ENCODE assay signal across 9 cellular contexts in the genomic region with DNA sequence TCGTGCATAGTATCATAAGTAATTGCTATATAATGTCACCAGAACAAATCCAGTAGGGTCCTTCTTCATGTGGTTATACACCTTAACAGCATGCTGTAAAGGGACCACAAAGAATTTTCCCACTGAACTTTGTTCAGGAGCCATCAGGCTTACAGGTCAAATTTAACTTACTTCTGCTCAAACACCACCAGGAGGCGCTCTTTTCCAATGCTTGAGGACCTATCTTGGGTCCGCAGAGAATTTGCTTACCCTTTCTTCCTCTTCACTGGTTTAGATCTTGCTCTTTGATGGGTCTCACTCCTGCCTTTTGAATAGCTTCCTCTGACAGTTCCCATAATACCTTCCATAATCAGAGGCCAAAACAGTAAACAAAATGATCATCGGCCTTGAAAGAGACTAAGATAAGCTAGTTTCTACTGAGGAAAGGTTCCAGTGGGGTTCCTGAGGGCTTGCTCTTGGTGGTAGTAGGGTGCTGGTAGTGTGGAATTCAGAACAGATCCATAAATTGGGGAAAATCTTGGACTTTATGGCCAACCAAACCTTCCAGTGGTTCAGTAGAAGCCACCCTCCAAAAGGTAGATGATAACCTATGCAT. TPM values are rescaled to one million over a fixed set of nuclear protein-coding genes. Genes with fewer than 3 reads are reported as not detected.
DNase-seq lines count a peak whose midpoint lies in the region; ATAC-seq and TF ChIP-seq lines count a peak whose summit lies in the region.
"Had no signal": no experiment of that assay in that cellular context is flagged by ENCODE, and none has a peak within 500 bp of the region (broad histone marks: within the 10 kb centered on the region; RNA-seq: fewer than 3 reads in every experiment).

No MANE protein-coding gene starts in this region.

- H3K23ac ChIP-seq in H9 (ENCODE audit: insufficient read length, low read depth, low read length), result no peak overlapping the region

- H4K5ac ChIP-seq in H9 (ENCODE audit: insufficient read length, low read depth, low read length), result no peak overlapping the region

- H3K79me1 ChIP-seq in H9 (ENCODE audit: insufficient read depth, low read depth, low read length, poor library complexity, severe bottlenecking), result no peaks in the 10 kb centered on the region

- H3K27me3 Mint-ChIP-seq in H9 (ENCODE audit: low read depth), result peaks cover 5% of the 10 kb centered on the region
- H3K27me3 Mint-ChIP-seq in naive thymus-derived CD8-positive, alpha-beta T cell, result peaks cover 0 to 1% (median 0%) of the 10 kb centered on the region in 5 donors
- H3K27me3 Mint-ChIP-seq: stimulated activated naive CD8-positive, alpha-beta T cell treated with anti-CD3 and anti-CD28 coated beads, Interleukin-15, Interleukin-2, amounts not matched to agents 100 ng/mL and 50 ng/mL, for 24 hours had no signal

- peak; percentile 64 to 68 for ATAC-seq in naive thymus-derived CD8-positive, alpha-beta T cell
- ATAC-seq in HG02798 (IDR thresholded peaks at IDR 0.05; ENCODE audit: poor library complexity, unreplicated experiment), result no peak

- peaks cover 0 to 9% (median 3%) of the 10 kb centered on the region in 3 experiments; a peak in 4 of 7 replicates for H3K36me3 Mint-ChIP-seq in H9 (ENCODE audit: insufficient read depth in 1 of 3, low read depth in 3 of 3)
- peaks cover 4 to 16% (median 12%) of the 10 kb centered on the region in 3 donors for H3K36me3 Mint-ChIP-seq in naive thymus-derived CD8-positive, alpha-beta T cell

- no peak overlapping the region for H2BK5ac ChIP-seq in H9 (ENCODE audit: insufficient read length, low read length)

- intact Hi-C loops in stomach (cut with DNase I; ENCODE audit: low total_unique reads), result loop anchor here (2.0 kb wide), 1 partner anchor 73 kb away; no protein-coding TSS in a partner anchor

- peak; percentile 79 for TF ChIP-seq CTCF in AG10803 (conservative IDR thresholded peaks at IDR 0.05; ENCODE audit: low read length)
- TF ChIP-seq CTCF in H9 (conservative IDR thresholded peaks at IDR 0.05), result peak; percentile 85
- peak in 5 of 7 experiments; percentile 54 to 92 (median 76) for TF ChIP-seq CTCF in stomach (IDR thresholded peaks at IDR 0.05)

- H3K4me1 ChIP-seq in H9 (ENCODE audit: insufficient read depth, low read length) (no peaks in the 10 kb centered on the region), stomach (peaks cover 0 to 5% (median 0%) of the 10 kb centered on the region in 4 donors)

- H4K8ac ChIP-seq in H9 (replicated peaks; ENCODE audit: insufficient read length, low read depth, low read length), result no peak overlapping the region

- H3K9me3 ChIP-seq in H9 (ENCODE audit: control insufficient read depth, low read depth, low read length) (peaks cover 11% of the 10 kb centered on the region), stomach (peaks cover 4 to 16% (median 14%) of the 10 kb centered on the region in 4 donors)

- no peaks in the 10 kb centered on the region for H3K79me2 ChIP-seq in H9 (ENCODE audit: insufficient read depth, low read length)

- DNase-seq in AG10803 (ENCODE audit: low read depth), result peak; percentile 68
- DNase-seq in H9, result peak; percentile 61
- DNase-seq in NCI-H526 (lab: John Stamatoyannopoulos, UW), result peak; percentile 86 to 97
- DNase-seq in activated CD4-positive, alpha-beta T cell treated with anti-CD3 and anti-CD28 coated beads, Interleukin-2, amount 50 U/mL, for 4 hours, result peak; percentile 42 to 47
- DNase-seq in epithelial cell of prostate (ENCODE audit: low read depth, low spot score), result peak; percentile 8
- peak; percentile 37 to 81 (median 63) for DNase-seq in naive thymus-derived CD8-positive, alpha-beta T cell
- DNase-seq in stomach, result peak; percentile 60

- H3K9me3 Mint-ChIP-seq in H9, result peaks cover 18 to 73% of the 10 kb centered on the region in 2 experiments
- peaks cover 0 to 20% (median 8%) of the 10 kb centered on the region in 9 donors for H3K9me3 Mint-ChIP-seq in naive thymus-derived CD8-positive, alpha-beta T cell

- POLR2A ChIA-PET in naive thymus-derived CD8-positive, alpha-beta T cell (lab: Charles Lee), result interaction anchor here (1.2 kb wide), 1 partner anchor 72 kb away, joined by 3 read pairs; no protein-coding TSS in a partner anchor

- H3K4me3 Mint-ChIP-seq in H9, result no peak overlapping the region
- H3K4me3 Mint-ChIP-seq in naive thymus-derived CD8-positive, alpha-beta T cell, result no peak overlapping the region
- H3K4me3 Mint-ChIP-seq: stimulated activated naive CD8-positive, alpha-beta T cell treated with anti-CD3 and anti-CD28 coated beads, Interleukin-15, Interleukin-2, amounts not matched to agents 100 ng/mL and 50 ng/mL, for 24 hours had no signal

- no peak overlapping the region for H2BK120ac ChIP-seq in H9 (ENCODE audit: low read depth, low read length, poor library complexity, severe bottlenecking)

- H3K27me3 ChIP-seq in H9 (ENCODE audit: insufficient read depth, low read length), result no peaks in the 10 kb centered on the region
- no peaks in the 10 kb centered on the region for H3K27me3 ChIP-seq in stomach

- no peak overlapping the region for H3K27ac Mint-ChIP-seq in H9
- H3K27ac Mint-ChIP-seq in naive thymus-derived CD8-positive, alpha-beta T cell, result no peak overlapping the region
- H3K27ac Mint-ChIP-seq: stimulated activated naive CD8-positive, alpha-beta T cell treated with anti-CD3 and anti-CD28 coated beads, Interleukin-15, Interleukin-2, amounts not matched to agents 100 ng/mL and 50 ng/mL, for 24 hours had no signal

- H3K4me3 ChIP-seq in AG10803 (ENCODE audit: low read length) (no peak overlapping the region), stomach (no peak overlapping the region)

- no peak overlapping the region for H2BK15ac ChIP-seq in H9 (ENCODE audit: low read depth, low read length)

- H3K4ac ChIP-seq in H9 (ENCODE audit: low read depth, low read length), result no peak overlapping the region

- no peak overlapping the region for H2BK20ac ChIP-seq in H9 (ENCODE audit: low read depth, low read length, poor library complexity, severe bottlenecking)

- TF ChIP-seq POLR2A in stomach (IDR thresholded peaks at IDR 0.05), result no peak

- H3K9ac ChIP-seq in H9 (ENCODE audit: extremely low read depth, insufficient read length, low read length), result no peak overlapping the region

- H3K4me1 Mint-ChIP-seq in H9, result no peaks in the 10 kb centered on the region
- H3K4me1 Mint-ChIP-seq in naive thymus-derived CD8-positive, alpha-beta T cell, result peaks cover 2 to 6% (median 4%) of the 10 kb centered on the region in 4 donors

- peaks cover 0 to 18% (median 0%) of the 10 kb centered on the region in 4 donors for H3K36me3 ChIP-seq in stomach

- no peak overlapping the region for H3K56ac ChIP-seq in H9 (ENCODE audit: insufficient read length, low read depth, low read length)

- no peak overlapping the region for H3K27ac ChIP-seq in H9 (ENCODE audit: insufficient read length, low read depth, low read length)
- H3K27ac ChIP-seq in epithelial cell of prostate, result no peak overlapping the region
- no peak overlapping the region for H3K27ac ChIP-seq in stomach

- H2AK5ac ChIP-seq in H9 (ENCODE audit: insufficient read length, low read length), result no peak overlapping the region

- no peak overlapping the region for H2AFZ ChIP-seq in H9 (ENCODE audit: low read length)

- H3K4me2 ChIP-seq in H9 (ENCODE audit: insufficient read depth, insufficient read length, low read length), result no peak overlapping the region

- no peak overlapping the region for H3T11ph ChIP-seq in H9 (ENCODE audit: low read length)

- no CpG with 5 or more reads among the region's 4 CpGs for WGBS in H9 (ENCODE audit: extremely low coverage, insufficient read length, low lambda C conversion rate)
- WGBS in stomach, 5 donors, result 10 to 20% (median 13%) methylated on average over 4 of the region's 4 CpGs

- no peak for TF ChIP-seq EP300 in stomach (IDR thresholded peaks at IDR 0.05)

- H3K14ac ChIP-seq in H9 (ENCODE audit: insufficient read depth, low read length), result no peak overlapping the region

- no peak overlapping the region for H3K18ac ChIP-seq in H9 (ENCODE audit: insufficient read length, low read depth, low read length)

- no peak overlapping the region for H2BK12ac ChIP-seq in H9 (ENCODE audit: insufficient read length, low read depth, low read length)

- no peak overlapping the region for H4K91ac ChIP-seq in H9 (ENCODE audit: insufficient read length, low read depth, low read length)

- H3K23me2 ChIP-seq in H9 (ENCODE audit: insufficient read length, low read depth, low read length, poor library complexity, severe bottlenecking), result no peaks in the 10 kb centered on the region

- H4K20me1 ChIP-seq in H9 (ENCODE audit: control insufficient read depth, insufficient read depth, insufficient read length), result no peaks in the 10 kb centered on the region

RNA-seq across cellular contexts. Expression of gene SCGB2B2, which starts 37.4 kb away (rescaled TPM):
- total RNA-seq in H9 (2021) (not detected in 2 replicates), stomach (1 to 10 TPM in 1 of 5 donors, under 1 TPM in 1, not detected in 3; 0.37 to 1.8 TPM)
- total RNA-seq in naive thymus-derived CD8-positive, alpha-beta T cell, result under 1 TPM; 0.75 to 0.82 TPM
- polyA plus RNA-seq in naive thymus-derived CD8-positive, alpha-beta T cell, result not detected
- polyA plus RNA-seq in stomach, result under 1 TPM in 1 of 3 donors, not detected in 2; 0.12 TPM

RNA-seq across cellular contexts. Expression of gene ZNF302, which starts 37.9 kb away (rescaled TPM):
- total RNA-seq in H9 (2021) (22.4 and 23.3 TPM in 2 replicates), stomach (10 to 100 TPM; 13.8 to 92.4 (median 21.7) TPM)
- total RNA-seq in naive thymus-derived CD8-positive, alpha-beta T cell, result 10 to 100 TPM; 59.6 to 62.6 TPM
- polyA plus RNA-seq in naive thymus-derived CD8-positive, alpha-beta T cell, result 10 to 100 TPM; 17.5 to 23.1 (median 21.7) TPM
- polyA plus RNA-seq in stomach, result 10 to 100 TPM; 10.1 to 18.2 (median 15.0) TPM

Comparison
In these comparisons a context has a peak if more than half of its experiments do, and no peak if none do; other contexts are left out.
1. DNase-seq: peak in every context shown above with its lines; median percentile 92 in NCI-H526; 68 in AG10803; 63 in naive thymus-derived CD8-positive, alpha-beta T cell; 61 in H9; 60 in stomach; 44 in activated CD4-positive, alpha-beta T cell treated with anti-CD3 and anti-CD28 coated beads, Interleukin-2, amount 50 U/mL, for 4 hours; 8 in epithelial cell of prostate.